In genomic region chr1:199040499-199040898, GRCh38 we compare ENCODE assay signal across 25 cellular contexts.
DNase-seq lines count a peak whose midpoint lies in the region; ATAC-seq and TF ChIP-seq lines count a peak whose summit lies in the region.
"Had no signal": no experiment of that assay in that cellular context is flagged by ENCODE, and none has a peak within 500 bp of the region (broad histone marks: within the 10 kb centered on the region; RNA-seq: fewer than 3 reads in every experiment).

No MANE protein-coding gene starts in this region.

- no peak for DNase-seq in DND-41
- no peak for DNase-seq in OCI-LY7 (ENCODE audit: low spot score)
- DNase-seq in activated CD8-positive, alpha-beta T cell treated with anti-CD3 and anti-CD28 coated beads, Interleukin-2, amount 10 ng/mL, durations not matched to agents 7 days and 5 days, result no peak
- DNase-seq in foreskin fibroblast, result no peak
- DNase-seq in nephron progenitor cell, result no peak
- DNase-seq in chondrocyte (ENCODE audit: low spot score), result no peak
- no peak for DNase-seq in effector memory CD4-positive, alpha-beta T cell
- DNase-seq: activated CD4-positive, alpha-beta T cell treated with anti-CD3 and anti-CD28 coated beads, Interleukin-2, amount 50 U/mL, for 4 hours; activated gamma-delta T cell treated with Interleukin-2 at 50 U/mL for 16 hours; activated T-cell treated with anti-CD3 and anti-CD28 coated beads for 4 hours; C1 segment of cervical spinal cord; Calu3; GM23248; Kasumi-1; left ventricle myocardium inferior; NCI-H1092 treated with DMSO at 0.1 percent for 48 hours; NCI-H187; NCI-H526; nucleus accumbens; psoas muscle; sigmoid colon; stimulated activated CD4-positive, alpha-beta T cell treated with anti-CD3 and anti-CD28 coated beads, Interleukin-4, amount 100 ng/mL, for 24 hours had no signal

- peak; percentile 11 for ATAC-seq in DND-41 (ENCODE audit: insufficient read depth, low read depth)
- no peak for ATAC-seq in activated CD8-positive, alpha-beta T cell treated with anti-CD3 and anti-CD28 coated beads, Interleukin-2, amount 10 ng/mL, durations not matched to agents 7 days and 5 days
- ATAC-seq: psoas muscle; stimulated activated effector memory CD8-positive, alpha-beta T cell treated with anti-CD3 and anti-CD28 coated beads, Interleukin-12 subunit alpha, Interleukin-12 subunit beta, amount 100 ng/mL, for 72 hours had no signal

- CTCF ChIA-PET in OCI-LY7 (lab: Charles Lee; ENCODE audit: unreplicated experiment), result no interaction called here
- CTCF ChIA-PET in activated CD8-positive, alpha-beta T cell treated with anti-CD3 and anti-CD28 coated beads, Interleukin-2, amount 10 ng/mL, durations not matched to agents 7 days and 5 days (lab: Charles Lee), result interaction anchor here (1.0 to 1.3 kb wide), 3 partner anchors 19 to 73 kb away, joined by 3 read pairs; no protein-coding TSS in a partner anchor

- H3K4me1 ChIP-seq in BLaER1, result peaks cover 70% of the 10 kb centered on the region
- H3K4me1 ChIP-seq in DND-41 (ENCODE audit: insufficient read depth, low read length), result peaks cover 95% of the 10 kb centered on the region
- peaks cover 46% of the 10 kb centered on the region for H3K4me1 ChIP-seq in OCI-LY7 (ENCODE audit: insufficient read depth, low read length, poor library complexity, severe bottlenecking)
- peaks cover 3% of the 10 kb centered on the region for H3K4me1 ChIP-seq in effector memory CD4-positive, alpha-beta T cell (ENCODE audit: control insufficient read depth, insufficient read depth, low read length, poor library complexity, severe bottlenecking)
- H3K4me1 ChIP-seq: sigmoid colon had no signal

- H3K27me3 ChIP-seq in BLaER1 (no peaks in the 10 kb centered on the region), DND-41 (ENCODE audit: insufficient read depth, low read length, poor library complexity) (no peaks in the 10 kb centered on the region)
- no peaks in the 10 kb centered on the region for H3K27me3 ChIP-seq in effector memory CD4-positive, alpha-beta T cell (replicated peaks; ENCODE audit: control insufficient read depth, insufficient read depth, low read length, poor library complexity, severe bottlenecking)
- H3K27me3 ChIP-seq: sigmoid colon had no signal

- H3K9me2 ChIP-seq in OCI-LY7 (ENCODE audit: insufficient read depth, low read length), result no peaks in the 10 kb centered on the region

- peaks cover 57% of the 10 kb centered on the region for H3K36me3 Mint-ChIP-seq in activated CD8-positive, alpha-beta T cell treated with anti-CD3 and anti-CD28 coated beads, Interleukin-2, amount 10 ng/mL, durations not matched to agents 7 days and 5 days (ENCODE audit: low read depth)
- H3K36me3 Mint-ChIP-seq in nephron progenitor cell (ENCODE audit: low read depth) (no peaks in the 10 kb centered on the region), chondrocyte (ENCODE audit: low read depth) (no peaks in the 10 kb centered on the region)
- H3K36me3 Mint-ChIP-seq: brain; stimulated activated effector memory CD8-positive, alpha-beta T cell treated with anti-CD3 and anti-CD28 coated beads, Interleukin-12 subunit alpha, Interleukin-12 subunit beta, amount 100 ng/mL, for 72 hours had no signal

- POLR2A ChIA-PET in OCI-LY7 (lab: Charles Lee), result interaction anchor here (0.6 to 1.2 kb wide), 5 partner anchors 83 to 1107 kb away, joined by 3 to 7 read pairs (median 3); no protein-coding TSS in a partner anchor
- POLR2A ChIA-PET in activated CD8-positive, alpha-beta T cell treated with anti-CD3 and anti-CD28 coated beads, Interleukin-2, amount 10 ng/mL, durations not matched to agents 7 days and 5 days (lab: Charles Lee), result interaction anchor here (2.2 kb wide), 1 partner anchor 104 kb away, joined by 16 read pairs; no protein-coding TSS in a partner anchor

- H3K4me1 Mint-ChIP-seq in activated CD8-positive, alpha-beta T cell treated with anti-CD3 and anti-CD28 coated beads, Interleukin-2, amount 10 ng/mL, durations not matched to agents 7 days and 5 days (ENCODE audit: low read depth), result peaks cover 51% of the 10 kb centered on the region
- no peaks in the 10 kb centered on the region for H3K4me1 Mint-ChIP-seq in nephron progenitor cell
- peaks cover 5% of the 10 kb centered on the region for H3K4me1 Mint-ChIP-seq in chondrocyte (ENCODE audit: low read depth)
- H3K4me1 Mint-ChIP-seq: brain had no signal

- no peak overlapping the region for H2AFZ ChIP-seq in DND-41 (ENCODE audit: low read depth, low read length)
- peak overlapping the region; percentile 74; the same call in 1 of the 2 replicates for H2AFZ ChIP-seq in OCI-LY7 (ENCODE audit: low read length)
- H2AFZ ChIP-seq: GM23248 had no signal

- peak overlapping the region; percentile 91 for H3K27ac Mint-ChIP-seq in activated CD8-positive, alpha-beta T cell treated with anti-CD3 and anti-CD28 coated beads, Interleukin-2, amount 10 ng/mL, durations not matched to agents 7 days and 5 days
- H3K27ac Mint-ChIP-seq in nephron progenitor cell (no peak overlapping the region), chondrocyte (ENCODE audit: unreplicated experiment) (no peak overlapping the region)
- H3K27ac Mint-ChIP-seq: brain had no signal

- H3K4me3 ChIP-seq in BLaER1 (no peak overlapping the region), DND-41 (ENCODE audit: low read depth in 1 of 2, low read length in 2 of 2) (peak overlapping the region in 1 of 2 experiments; percentile 0; a peak in 1 of 4 replicates), OCI-LY7 (ENCODE audit: low read depth, low read length, poor library complexity, severe bottlenecking) (no peak overlapping the region), foreskin fibroblast (ENCODE audit: low read depth in 1 of 2, low read length in 2 of 2) (no peak overlapping the region)
- no peak overlapping the region for H3K4me3 ChIP-seq in effector memory CD4-positive, alpha-beta T cell (ENCODE audit: insufficient read depth, low read depth, low read length, poor library complexity, severe bottlenecking)
- H3K4me3 ChIP-seq: GM23248, left ventricle myocardium inferior, psoas muscle, sigmoid colon had no signal

- H4K20me1 ChIP-seq in BLaER1, result no peaks in the 10 kb centered on the region
- no peaks in the 10 kb centered on the region for H4K20me1 ChIP-seq in DND-41 (ENCODE audit: insufficient read depth, low read length)
- H4K20me1 ChIP-seq in OCI-LY7 (ENCODE audit: insufficient read depth, low read length), result no peaks in the 10 kb centered on the region

- no peaks in the 10 kb centered on the region for H3K27me3 Mint-ChIP-seq in activated CD8-positive, alpha-beta T cell treated with anti-CD3 and anti-CD28 coated beads, Interleukin-2, amount 10 ng/mL, durations not matched to agents 7 days and 5 days (ENCODE audit: low read depth)
- H3K27me3 Mint-ChIP-seq in nephron progenitor cell (ENCODE audit: low read depth, poor library complexity), result no peaks in the 10 kb centered on the region
- H3K27me3 Mint-ChIP-seq in chondrocyte (ENCODE audit: low read depth), result no peaks in the 10 kb centered on the region
- H3K27me3 Mint-ChIP-seq: brain had no signal

- peaks cover 20% of the 10 kb centered on the region for H3K9me3 Mint-ChIP-seq in activated CD8-positive, alpha-beta T cell treated with anti-CD3 and anti-CD28 coated beads, Interleukin-2, amount 10 ng/mL, durations not matched to agents 7 days and 5 days (ENCODE audit: insufficient read depth)
- H3K9me3 Mint-ChIP-seq in nephron progenitor cell (no peaks in the 10 kb centered on the region), chondrocyte (ENCODE audit: low read depth) (no peaks in the 10 kb centered on the region)
- H3K9me3 Mint-ChIP-seq: brain; stimulated activated effector memory CD8-positive, alpha-beta T cell treated with anti-CD3 and anti-CD28 coated beads, Interleukin-12 subunit alpha, Interleukin-12 subunit beta, amount 100 ng/mL, for 72 hours had no signal

- H3K27ac ChIP-seq in BLaER1, result peak overlapping the region; percentile 80
- H3K27ac ChIP-seq in DND-41 (ENCODE audit: low read length), result peak overlapping the region; percentile 98
- H3K27ac ChIP-seq in OCI-LY7 (ENCODE audit: low read depth, low read length, poor library complexity, severe bottlenecking), result peak overlapping the region; percentile 92
- H3K27ac ChIP-seq in effector memory CD4-positive, alpha-beta T cell (ENCODE audit: insufficient read depth, low read length, poor library complexity, severe bottlenecking), result no peak overlapping the region
- H3K27ac ChIP-seq: GM23248, left ventricle myocardium inferior, psoas muscle, sigmoid colon had no signal

- TF ChIP-seq CTCF in DND-41 (IDR thresholded peaks at IDR 0.05; ENCODE audit: borderline replicate concordance, extremely low read depth, low read length, poor library complexity, severe bottlenecking) (no peak), OCI-LY7 (conservative IDR thresholded peaks at IDR 0.05; ENCODE audit: low read length) (no peak), foreskin fibroblast (IDR thresholded peaks at IDR 0.05; ENCODE audit: low read depth, low read length) (no peak), nephron progenitor cell (IDR thresholded peaks at IDR 0.05) (no peak), chondrocyte (IDR thresholded peaks at IDR 0.05) (no peak)

- peaks cover 4% of the 10 kb centered on the region; the same call in 1 of the 2 replicates for H3K36me3 ChIP-seq in BLaER1
- H3K36me3 ChIP-seq in DND-41 (ENCODE audit: insufficient read depth, low read length), result no peaks in the 10 kb centered on the region; the same call in 1 of the 2 replicates
- H3K36me3 ChIP-seq in OCI-LY7 (ENCODE audit: insufficient read depth, low read length), result peaks cover 28% of the 10 kb centered on the region; the same call in 1 of the 2 replicates
- H3K36me3 ChIP-seq in effector memory CD4-positive, alpha-beta T cell (ENCODE audit: control insufficient read depth, insufficient read depth, low read length), result no peaks in the 10 kb centered on the region
- H3K36me3 ChIP-seq: left ventricle myocardium inferior, sigmoid colon had no signal

- BruUV-seq in OCI-LY7 (replicated peaks; lab: Mats Ljungman, UMichigan), result no TSS peak

- H3K4me3 Mint-ChIP-seq in activated CD8-positive, alpha-beta T cell treated with anti-CD3 and anti-CD28 coated beads, Interleukin-2, amount 10 ng/mL, durations not matched to agents 7 days and 5 days, result peak overlapping the region; percentile 0
- H3K4me3 Mint-ChIP-seq in nephron progenitor cell, result no peak overlapping the region
- no peak overlapping the region for H3K4me3 Mint-ChIP-seq in chondrocyte (ENCODE audit: unreplicated experiment)
- H3K4me3 Mint-ChIP-seq: brain had no signal

- peak overlapping the region; percentile 30; the same call in 1 of the 2 replicates for H3K9ac ChIP-seq in BLaER1
- peak overlapping the region; percentile 74 for H3K9ac ChIP-seq in DND-41 (ENCODE audit: low read depth, low read length)
- H3K9ac ChIP-seq: GM23248 had no signal

- H3K4me2 ChIP-seq in BLaER1 (peak overlapping the region; percentile 64), DND-41 (ENCODE audit: insufficient read depth, low read length) (peak overlapping the region; percentile 44), OCI-LY7 (ENCODE audit: low read length) (peak overlapping the region; percentile 9)

- H3K9me3 ChIP-seq in BLaER1 (peaks cover 25% of the 10 kb centered on the region), DND-41 (ENCODE audit: insufficient read depth, low read length, severe bottlenecking) (no peaks in the 10 kb centered on the region), OCI-LY7 (ENCODE audit: low read length) (peaks cover 24% of the 10 kb centered on the region; the same call in 1 of the 2 replicates)
- no peaks in the 10 kb centered on the region for H3K9me3 ChIP-seq in effector memory CD4-positive, alpha-beta T cell (ENCODE audit: control insufficient read depth, low read length)
- H3K9me3 ChIP-seq: left ventricle myocardium inferior, psoas muscle, sigmoid colon had no signal

- intact Hi-C loops in OCI-LY7 (cut with micrococcal nuclease; ENCODE audit: unreplicated experiment), result loop anchor here (2.0 kb wide), 1 partner anchor 48 kb away; no protein-coding TSS in a partner anchor

- H3K79me2 ChIP-seq in DND-41 (ENCODE audit: insufficient read depth, low read length) (peaks cover 84% of the 10 kb centered on the region), OCI-LY7 (ENCODE audit: insufficient read depth, low read depth, low read length) (no peaks in the 10 kb centered on the region)

Comparison
In these comparisons a context has a peak if more than half of its experiments do, and no peak if none do; other contexts are left out.
1. H3K4me2 ChIP-seq: peak in every context shown above with its lines; median percentile 64 in BLaER1; 44 in DND-41; 9 in OCI-LY7.